ENCODE assay signal across 1 cellular context in genomic region chr1:77986810-77987209, GRCh38.
TF ChIP-seq lines count a peak whose summit lies in the region.

No MANE protein-coding gene starts in this region.

TF ChIP-seq in HCT116, 20 proteins besides CTCF, POLR2A, EP300 and RAD21 (continued from another document):
- TF ChIP-seq ELF1 (IDR thresholded peaks at IDR 0.05; ENCODE audit: borderline replicate concordance, low read depth), result no peak
- TF ChIP-seq EGR1 (IDR thresholded peaks at IDR 0.05; ENCODE audit: low read depth), result no peak
- no peak for TF ChIP-seq EZH2 (IDR thresholded peaks at IDR 0.05)
- no peak for TF ChIP-seq EZH2phosphoT487 (IDR thresholded peaks at IDR 0.05; ENCODE audit: borderline replicate concordance)
- no peak for TF ChIP-seq ZFX (IDR thresholded peaks at IDR 0.05)
- no peak for TF ChIP-seq JUND (IDR thresholded peaks at IDR 0.05)
- no peak for TF ChIP-seq MAX (IDR thresholded peaks at IDR 0.05)
- TF ChIP-seq SRF (IDR thresholded peaks at IDR 0.05; ENCODE audit: low read depth), result no peak
- TF ChIP-seq ZBTB33 (IDR thresholded peaks at IDR 0.05; ENCODE audit: extremely low read depth, insufficient replicate concordance, low read length), result no peak
- no peak for TF ChIP-seq CBX3 (IDR thresholded peaks at IDR 0.05; ENCODE audit: low read depth)
- TF ChIP-seq SP1 (IDR thresholded peaks at IDR 0.05; ENCODE audit: low read depth), result no peak
- no peak for TF ChIP-seq REST (IDR thresholded peaks at IDR 0.05; ENCODE audit: low read depth)
- TF ChIP-seq ZNF274 (IDR thresholded peaks at IDR 0.05; ENCODE audit: low read depth, low read length), result no peak
TF ChIP-seq in HCT116: peak in this region for 0.
